In the genomic region with DNA sequence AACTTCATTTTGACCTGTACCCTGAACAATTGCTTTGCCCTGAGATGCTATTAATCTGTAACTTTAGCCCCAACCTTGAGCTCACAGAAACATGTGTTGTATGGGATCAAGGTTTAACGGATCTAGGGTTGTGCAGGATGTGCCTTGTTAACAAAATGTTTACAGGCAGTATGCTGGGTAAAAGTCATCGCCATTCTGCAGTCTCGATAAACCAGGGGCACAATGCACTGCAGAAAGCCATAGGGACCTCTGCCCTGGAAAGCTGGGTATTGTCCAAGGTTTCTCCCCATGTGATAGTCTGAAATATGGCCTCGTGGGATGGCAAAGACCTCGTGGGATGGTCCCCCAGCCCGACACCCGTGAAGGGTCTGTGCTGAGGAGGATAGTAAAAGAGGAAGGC, we compare ENCODE assay signal across 1 cellular context.
TF ChIP-seq lines count a peak whose summit lies in the region.
"Not testable (repeated sequence)": the region's sequence is repeated elsewhere in the genome, so short reads cannot be mapped to it uniquely, and the experiment has no call there.

No MANE protein-coding gene starts in this region.

TF ChIP-seq in HepG2, 621 proteins besides CTCF, POLR2A, EP300 and RAD21 (continues in another document):
- TF ChIP-seq ZBTB38 (CRISPR knock-in tag; IDR thresholded peaks at IDR 0.05) (peak; percentile 91), ARNTL (CRISPR knock-in tag; IDR thresholded peaks at IDR 0.05) (0 out of 2 replicates have a peak, but pooled peaks have one; percentile 41), ZMYM2 (CRISPR knock-in tag; IDR thresholded peaks at IDR 0.05) (0 out of 2 replicates have a peak, but pooled peaks have one; percentile 68), PPARG (CRISPR knock-in tag; conservative IDR thresholded peaks at IDR 0.05) (peak; percentile 94), HOXA3 (CRISPR knock-in tag; IDR thresholded peaks at IDR 0.05) (peak; percentile 69; the same call in 1 of the 2 replicates), THAP11 (CRISPR knock-in tag; IDR thresholded peaks at IDR 0.05) (0 out of 2 replicates have a peak, but pooled peaks have one; percentile 19), SP5 (CRISPR knock-in tag; IDR thresholded peaks at IDR 0.05; ENCODE audit: borderline replicate concordance, low read depth) (peak; percentile 55), SALL1 (CRISPR knock-in tag; IDR thresholded peaks at IDR 0.05) (peak; percentile 82), ZNF792 (CRISPR knock-in tag; IDR thresholded peaks at IDR 0.05) (peak; percentile 67; the same call in 1 of the 2 replicates), IRF2 (CRISPR knock-in tag; IDR thresholded peaks at IDR 0.05) (0 out of 2 replicates have a peak, but pooled peaks have one; percentile 38), MIXL1 (CRISPR knock-in tag; IDR thresholded peaks at IDR 0.05) (peak; percentile 95), POGZ (CRISPR knock-in tag; IDR thresholded peaks at IDR 0.05) (peak; percentile 86), GABPA (CRISPR knock-in tag; IDR thresholded peaks at IDR 0.05; ENCODE audit: low read depth) (peak; percentile 60), NCOR1 (IDR thresholded peaks at IDR 0.05; ENCODE audit: borderline replicate concordance, low read length) (peak; percentile 52; the same call in 1 of the 2 replicates), HDAC2 (CRISPR knock-in tag; IDR thresholded peaks at IDR 0.05) (peak; percentile 73), ERF (CRISPR knock-in tag; IDR thresholded peaks at IDR 0.05) (peak; percentile 54; the same call in 1 of the 2 replicates), HNF4A (CRISPR knock-in tag; IDR thresholded peaks at IDR 0.05) (peak; percentile 87), TBX2 (CRISPR knock-in tag; IDR thresholded peaks at IDR 0.05; ENCODE audit: borderline replicate concordance) (peak; percentile 59; the same call in 1 of the 2 replicates), ZFY (CRISPR knock-in tag; IDR thresholded peaks at IDR 0.05) (peak; percentile 35; the same call in 1 of the 2 replicates), ZNF292 (CRISPR knock-in tag; IDR thresholded peaks at IDR 0.05; ENCODE audit: borderline replicate concordance, low read depth) (peak; percentile 63; the same call in 1 of the 2 replicates), TRIM24 (CRISPR knock-in tag; IDR thresholded peaks at IDR 0.05) (0 out of 2 replicates have a peak, but pooled peaks have one; percentile 10), ZNF772 (CRISPR knock-in tag; IDR thresholded peaks at IDR 0.05) (0 out of 2 replicates have a peak, but pooled peaks have one; percentile 43), KDM6A (CRISPR knock-in tag; IDR thresholded peaks at IDR 0.05; ENCODE audit: low read depth) (peak; percentile 57; the same call in 1 of the 2 replicates)
- TF ChIP-seq, protein P1, sequence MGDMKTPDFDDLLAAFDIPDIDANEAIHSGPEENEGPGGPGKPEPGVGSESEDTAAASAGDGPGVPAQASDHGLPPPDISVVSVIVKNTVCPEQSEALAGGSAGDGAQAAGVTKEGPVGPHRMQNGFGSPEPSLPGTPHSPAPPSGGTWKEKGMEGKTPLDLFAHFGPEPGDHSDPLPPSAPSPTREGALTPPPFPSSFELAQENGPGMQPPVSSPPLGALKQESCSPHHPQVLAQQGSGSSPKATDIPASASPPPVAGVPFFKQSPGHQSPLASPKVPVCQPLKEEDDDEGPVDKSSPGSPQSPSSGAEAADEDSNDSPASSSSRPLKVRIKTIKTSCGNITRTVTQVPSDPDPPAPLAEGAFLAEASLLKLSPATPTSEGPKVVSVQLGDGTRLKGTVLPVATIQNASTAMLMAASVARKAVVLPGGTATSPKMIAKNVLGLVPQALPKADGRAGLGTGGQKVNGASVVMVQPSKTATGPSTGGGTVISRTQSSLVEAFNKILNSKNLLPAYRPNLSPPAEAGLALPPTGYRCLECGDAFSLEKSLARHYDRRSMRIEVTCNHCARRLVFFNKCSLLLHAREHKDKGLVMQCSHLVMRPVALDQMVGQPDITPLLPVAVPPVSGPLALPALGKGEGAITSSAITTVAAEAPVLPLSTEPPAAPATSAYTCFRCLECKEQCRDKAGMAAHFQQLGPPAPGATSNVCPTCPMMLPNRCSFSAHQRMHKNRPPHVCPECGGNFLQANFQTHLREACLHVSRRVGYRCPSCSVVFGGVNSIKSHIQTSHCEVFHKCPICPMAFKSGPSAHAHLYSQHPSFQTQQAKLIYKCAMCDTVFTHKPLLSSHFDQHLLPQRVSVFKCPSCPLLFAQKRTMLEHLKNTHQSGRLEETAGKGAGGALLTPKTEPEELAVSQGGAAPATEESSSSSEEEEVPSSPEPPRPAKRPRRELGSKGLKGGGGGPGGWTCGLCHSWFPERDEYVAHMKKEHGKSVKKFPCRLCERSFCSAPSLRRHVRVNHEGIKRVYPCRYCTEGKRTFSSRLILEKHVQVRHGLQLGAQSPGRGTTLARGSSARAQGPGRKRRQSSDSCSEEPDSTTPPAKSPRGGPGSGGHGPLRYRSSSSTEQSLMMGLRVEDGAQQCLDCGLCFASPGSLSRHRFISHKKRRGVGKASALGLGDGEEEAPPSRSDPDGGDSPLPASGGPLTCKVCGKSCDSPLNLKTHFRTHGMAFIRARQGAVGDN (CRISPR knock-in tag; IDR thresholded peaks at IDR 0.05) = peak; percentile 72; the same call in 1 of the 2 replicates
- TF ChIP-seq, protein P2, sequence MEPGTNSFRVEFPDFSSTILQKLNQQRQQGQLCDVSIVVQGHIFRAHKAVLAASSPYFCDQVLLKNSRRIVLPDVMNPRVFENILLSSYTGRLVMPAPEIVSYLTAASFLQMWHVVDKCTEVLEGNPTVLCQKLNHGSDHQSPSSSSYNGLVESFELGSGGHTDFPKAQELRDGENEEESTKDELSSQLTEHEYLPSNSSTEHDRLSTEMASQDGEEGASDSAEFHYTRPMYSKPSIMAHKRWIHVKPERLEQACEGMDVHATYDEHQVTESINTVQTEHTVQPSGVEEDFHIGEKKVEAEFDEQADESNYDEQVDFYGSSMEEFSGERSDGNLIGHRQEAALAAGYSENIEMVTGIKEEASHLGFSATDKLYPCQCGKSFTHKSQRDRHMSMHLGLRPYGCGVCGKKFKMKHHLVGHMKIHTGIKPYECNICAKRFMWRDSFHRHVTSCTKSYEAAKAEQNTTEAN (CRISPR knock-in tag; conservative IDR thresholded peaks at IDR 0.05) = peak; percentile 65
- TF ChIP-seq, protein P3, sequence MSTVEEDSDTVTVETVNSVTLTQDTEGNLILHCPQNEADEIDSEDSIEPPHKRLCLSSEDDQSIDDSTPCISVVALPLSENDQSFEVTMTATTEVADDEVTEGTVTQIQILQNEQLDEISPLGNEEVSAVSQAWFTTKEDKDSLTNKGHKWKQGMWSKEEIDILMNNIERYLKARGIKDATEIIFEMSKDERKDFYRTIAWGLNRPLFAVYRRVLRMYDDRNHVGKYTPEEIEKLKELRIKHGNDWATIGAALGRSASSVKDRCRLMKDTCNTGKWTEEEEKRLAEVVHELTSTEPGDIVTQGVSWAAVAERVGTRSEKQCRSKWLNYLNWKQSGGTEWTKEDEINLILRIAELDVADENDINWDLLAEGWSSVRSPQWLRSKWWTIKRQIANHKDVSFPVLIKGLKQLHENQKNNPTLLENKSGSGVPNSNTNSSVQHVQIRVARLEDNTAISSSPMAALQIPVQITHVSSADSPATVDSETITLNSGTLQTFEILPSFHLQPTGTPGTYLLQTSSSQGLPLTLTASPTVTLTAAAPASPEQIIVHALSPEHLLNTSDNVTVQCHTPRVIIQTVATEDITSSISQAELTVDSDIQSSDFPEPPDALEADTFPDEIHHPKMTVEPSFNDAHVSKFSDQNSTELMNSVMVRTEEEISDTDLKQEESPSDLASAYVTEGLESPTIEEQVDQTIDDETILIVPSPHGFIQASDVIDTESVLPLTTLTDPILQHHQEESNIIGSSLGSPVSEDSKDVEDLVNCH (CRISPR knock-in tag; IDR thresholded peaks at IDR 0.05) = 0 out of 2 replicates have a peak, but pooled peaks have one; percentile 62
- TF ChIP-seq, protein P4, sequence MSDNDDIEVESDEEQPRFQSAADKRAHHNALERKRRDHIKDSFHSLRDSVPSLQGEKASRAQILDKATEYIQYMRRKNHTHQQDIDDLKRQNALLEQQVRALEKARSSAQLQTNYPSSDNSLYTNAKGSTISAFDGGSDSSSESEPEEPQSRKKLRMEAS (IDR thresholded peaks at IDR 0.05) = peak; percentile 72; the same call in 1 of the 2 replicates
- TF ChIP-seq, protein P5, sequence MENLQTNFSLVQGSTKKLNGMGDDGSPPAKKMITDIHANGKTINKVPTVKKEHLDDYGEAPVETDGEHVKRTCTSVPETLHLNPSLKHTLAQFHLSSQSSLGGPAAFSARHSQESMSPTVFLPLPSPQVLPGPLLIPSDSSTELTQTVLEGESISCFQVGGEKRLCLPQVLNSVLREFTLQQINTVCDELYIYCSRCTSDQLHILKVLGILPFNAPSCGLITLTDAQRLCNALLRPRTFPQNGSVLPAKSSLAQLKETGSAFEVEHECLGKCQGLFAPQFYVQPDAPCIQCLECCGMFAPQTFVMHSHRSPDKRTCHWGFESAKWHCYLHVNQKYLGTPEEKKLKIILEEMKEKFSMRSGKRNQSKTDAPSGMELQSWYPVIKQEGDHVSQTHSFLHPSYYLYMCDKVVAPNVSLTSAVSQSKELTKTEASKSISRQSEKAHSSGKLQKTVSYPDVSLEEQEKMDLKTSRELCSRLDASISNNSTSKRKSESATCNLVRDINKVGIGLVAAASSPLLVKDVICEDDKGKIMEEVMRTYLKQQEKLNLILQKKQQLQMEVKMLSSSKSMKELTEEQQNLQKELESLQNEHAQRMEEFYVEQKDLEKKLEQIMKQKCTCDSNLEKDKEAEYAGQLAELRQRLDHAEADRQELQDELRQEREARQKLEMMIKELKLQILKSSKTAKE (CRISPR knock-in tag; IDR thresholded peaks at IDR 0.05; ENCODE audit: borderline replicate concordance) = 0 out of 2 replicates have a peak, but pooled peaks have one; percentile 14
- TF ChIP-seq GABPA (IDR thresholded peaks at IDR 0.05; ENCODE audit: low read depth, low read length) = not testable (repeated sequence)
- TF ChIP-seq, protein P6, sequence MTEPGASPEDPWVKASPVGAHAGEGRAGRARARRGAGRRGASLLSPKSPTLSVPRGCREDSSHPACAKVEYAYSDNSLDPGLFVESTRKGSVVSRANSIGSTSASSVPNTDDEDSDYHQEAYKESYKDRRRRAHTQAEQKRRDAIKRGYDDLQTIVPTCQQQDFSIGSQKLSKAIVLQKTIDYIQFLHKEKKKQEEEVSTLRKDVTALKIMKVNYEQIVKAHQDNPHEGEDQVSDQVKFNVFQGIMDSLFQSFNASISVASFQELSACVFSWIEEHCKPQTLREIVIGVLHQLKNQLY (CRISPR knock-in tag; IDR thresholded peaks at IDR 0.05) = peak; percentile 65
- TF ChIP-seq, protein P7, sequence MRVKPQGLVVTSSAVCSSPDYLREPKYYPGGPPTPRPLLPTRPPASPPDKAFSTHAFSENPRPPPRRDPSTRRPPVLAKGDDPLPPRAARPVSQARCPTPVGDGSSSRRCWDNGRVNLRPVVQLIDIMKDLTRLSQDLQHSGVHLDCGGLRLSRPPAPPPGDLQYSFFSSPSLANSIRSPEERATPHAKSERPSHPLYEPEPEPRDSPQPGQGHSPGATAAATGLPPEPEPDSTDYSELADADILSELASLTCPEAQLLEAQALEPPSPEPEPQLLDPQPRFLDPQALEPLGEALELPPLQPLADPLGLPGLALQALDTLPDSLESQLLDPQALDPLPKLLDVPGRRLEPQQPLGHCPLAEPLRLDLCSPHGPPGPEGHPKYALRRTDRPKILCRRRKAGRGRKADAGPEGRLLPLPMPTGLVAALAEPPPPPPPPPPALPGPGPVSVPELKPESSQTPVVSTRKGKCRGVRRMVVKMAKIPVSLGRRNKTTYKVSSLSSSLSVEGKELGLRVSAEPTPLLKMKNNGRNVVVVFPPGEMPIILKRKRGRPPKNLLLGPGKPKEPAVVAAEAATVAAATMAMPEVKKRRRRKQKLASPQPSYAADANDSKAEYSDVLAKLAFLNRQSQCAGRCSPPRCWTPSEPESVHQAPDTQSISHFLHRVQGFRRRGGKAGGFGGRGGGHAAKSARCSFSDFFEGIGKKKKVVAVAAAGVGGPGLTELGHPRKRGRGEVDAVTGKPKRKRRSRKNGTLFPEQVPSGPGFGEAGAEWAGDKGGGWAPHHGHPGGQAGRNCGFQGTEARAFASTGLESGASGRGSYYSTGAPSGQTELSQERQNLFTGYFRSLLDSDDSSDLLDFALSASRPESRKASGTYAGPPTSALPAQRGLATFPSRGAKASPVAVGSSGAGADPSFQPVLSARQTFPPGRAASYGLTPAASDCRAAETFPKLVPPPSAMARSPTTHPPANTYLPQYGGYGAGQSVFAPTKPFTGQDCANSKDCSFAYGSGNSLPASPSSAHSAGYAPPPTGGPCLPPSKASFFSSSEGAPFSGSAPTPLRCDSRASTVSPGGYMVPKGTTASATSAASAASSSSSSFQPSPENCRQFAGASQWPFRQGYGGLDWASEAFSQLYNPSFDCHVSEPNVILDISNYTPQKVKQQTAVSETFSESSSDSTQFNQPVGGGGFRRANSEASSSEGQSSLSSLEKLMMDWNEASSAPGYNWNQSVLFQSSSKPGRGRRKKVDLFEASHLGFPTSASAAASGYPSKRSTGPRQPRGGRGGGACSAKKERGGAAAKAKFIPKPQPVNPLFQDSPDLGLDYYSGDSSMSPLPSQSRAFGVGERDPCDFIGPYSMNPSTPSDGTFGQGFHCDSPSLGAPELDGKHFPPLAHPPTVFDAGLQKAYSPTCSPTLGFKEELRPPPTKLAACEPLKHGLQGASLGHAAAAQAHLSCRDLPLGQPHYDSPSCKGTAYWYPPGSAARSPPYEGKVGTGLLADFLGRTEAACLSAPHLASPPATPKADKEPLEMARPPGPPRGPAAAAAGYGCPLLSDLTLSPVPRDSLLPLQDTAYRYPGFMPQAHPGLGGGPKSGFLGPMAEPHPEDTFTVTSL (CRISPR knock-in tag; IDR thresholded peaks at IDR 0.05; ENCODE audit: borderline replicate concordance) = peak; percentile 92
- TF ChIP-seq, protein P8, sequence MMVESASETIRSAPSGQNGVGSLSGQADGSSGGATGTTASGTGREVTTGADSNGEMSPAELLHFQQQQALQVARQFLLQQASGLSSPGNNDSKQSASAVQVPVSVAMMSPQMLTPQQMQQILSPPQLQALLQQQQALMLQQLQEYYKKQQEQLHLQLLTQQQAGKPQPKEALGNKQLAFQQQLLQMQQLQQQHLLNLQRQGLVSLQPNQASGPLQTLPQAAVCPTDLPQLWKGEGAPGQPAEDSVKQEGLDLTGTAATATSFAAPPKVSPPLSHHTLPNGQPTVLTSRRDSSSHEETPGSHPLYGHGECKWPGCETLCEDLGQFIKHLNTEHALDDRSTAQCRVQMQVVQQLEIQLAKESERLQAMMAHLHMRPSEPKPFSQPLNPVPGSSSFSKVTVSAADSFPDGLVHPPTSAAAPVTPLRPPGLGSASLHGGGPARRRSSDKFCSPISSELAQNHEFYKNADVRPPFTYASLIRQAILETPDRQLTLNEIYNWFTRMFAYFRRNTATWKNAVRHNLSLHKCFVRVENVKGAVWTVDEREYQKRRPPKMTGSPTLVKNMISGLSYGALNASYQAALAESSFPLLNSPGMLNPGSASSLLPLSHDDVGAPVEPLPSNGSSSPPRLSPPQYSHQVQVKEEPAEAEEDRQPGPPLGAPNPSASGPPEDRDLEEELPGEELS (CRISPR knock-in tag; IDR thresholded peaks at IDR 0.05) = peak; percentile 88
- TF ChIP-seq, protein P9, sequence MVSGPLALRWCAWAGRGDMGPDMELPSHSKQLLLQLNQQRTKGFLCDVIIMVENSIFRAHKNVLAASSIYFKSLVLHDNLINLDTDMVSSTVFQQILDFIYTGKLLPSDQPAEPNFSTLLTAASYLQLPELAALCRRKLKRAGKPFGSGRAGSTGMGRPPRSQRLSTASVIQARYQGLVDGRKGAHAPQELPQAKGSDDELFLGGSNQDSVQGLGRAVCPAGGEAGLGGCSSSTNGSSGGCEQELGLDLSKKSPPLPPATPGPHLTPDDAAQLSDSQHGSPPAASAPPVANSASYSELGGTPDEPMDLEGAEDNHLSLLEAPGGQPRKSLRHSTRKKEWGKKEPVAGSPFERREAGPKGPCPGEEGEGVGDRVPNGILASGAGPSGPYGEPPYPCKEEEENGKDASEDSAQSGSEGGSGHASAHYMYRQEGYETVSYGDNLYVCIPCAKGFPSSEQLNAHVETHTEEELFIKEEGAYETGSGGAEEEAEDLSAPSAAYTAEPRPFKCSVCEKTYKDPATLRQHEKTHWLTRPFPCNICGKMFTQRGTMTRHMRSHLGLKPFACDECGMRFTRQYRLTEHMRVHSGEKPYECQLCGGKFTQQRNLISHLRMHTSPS (CRISPR knock-in tag; IDR thresholded peaks at IDR 0.05; ENCODE audit: low read depth) = peak; percentile 49; the same call in 1 of the 2 replicates
